Comparison of ENCODE assay signal across 18 cellular contexts in the genomic region with DNA sequence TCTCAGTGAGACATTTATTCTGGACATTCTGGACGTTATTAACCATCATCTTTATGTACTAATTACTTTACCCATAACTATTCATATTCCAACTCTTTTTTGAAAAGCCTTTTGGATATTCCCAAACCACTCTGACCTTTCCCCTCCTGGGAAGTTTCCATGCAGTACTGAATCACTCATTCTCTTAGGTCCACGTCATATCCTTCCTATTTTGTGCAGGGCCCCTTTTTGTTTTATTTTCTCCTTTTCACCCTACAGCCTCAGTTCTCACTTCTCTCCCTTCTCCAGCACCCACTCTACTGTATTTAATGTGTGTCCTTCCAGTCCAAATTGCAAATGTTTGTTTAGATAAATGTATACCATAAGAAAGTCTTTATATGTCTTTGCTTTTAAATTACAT. TPM values are rescaled to one million over a fixed set of nuclear protein-coding genes. Genes with fewer than 3 reads are reported as not detected.
DNase-seq lines count a peak whose midpoint lies in the region; ATAC-seq, FAIRE-seq and TF ChIP-seq lines count a peak whose summit lies in the region.
"Had no signal": no experiment of that assay in that cellular context is flagged by ENCODE, and none has a peak within 500 bp of the region (broad histone marks: within the 10 kb centered on the region; RNA-seq: fewer than 3 reads in every experiment).

No MANE protein-coding gene starts in this region.

- no peaks in the 10 kb centered on the region for H3K9me3 Mint-ChIP-seq in immature natural killer cell
- H3K9me3 Mint-ChIP-seq: natural killer cell treated with Interleukin-12 subunit alpha and Interleukin-12 subunit beta and Interleukin-15 and Interleukin-18, amount 100 ng/mL, for 72 hours; stimulated activated naive CD8-positive, alpha-beta T cell treated with anti-CD3 and anti-CD28 coated beads, Interleukin-15, amount 100 ng/mL, for 72 hours had no signal

- H3K4me2 ChIP-seq in smooth muscle cell = no peak overlapping the region

- H3K36me3 Mint-ChIP-seq in immature natural killer cell = no peaks in the 10 kb centered on the region
- H3K36me3 Mint-ChIP-seq: natural killer cell treated with Interleukin-12 subunit alpha and Interleukin-12 subunit beta and Interleukin-15 and Interleukin-18, amount 100 ng/mL, for 72 hours had no signal

- ATAC-seq in GM18868 (IDR thresholded peaks at IDR 0.05; ENCODE audit: unreplicated experiment) = no peak
- ATAC-seq: natural killer cell treated with Interleukin-12 subunit alpha and Interleukin-12 subunit beta and Interleukin-15 and Interleukin-18, amount 100 ng/mL, for 72 hours; stimulated activated naive CD8-positive, alpha-beta T cell treated with anti-CD3 and anti-CD28 coated beads, Interleukin-15, amount 100 ng/mL, for 72 hours; upper lobe of right lung had no signal

- H3K9ac ChIP-seq in smooth muscle cell (ENCODE audit: low read depth) = no peak overlapping the region

- H3K27ac Mint-ChIP-seq in immature natural killer cell = no peak overlapping the region
- H3K27ac Mint-ChIP-seq: natural killer cell treated with Interleukin-12 subunit alpha and Interleukin-12 subunit beta and Interleukin-15 and Interleukin-18, amount 100 ng/mL, for 72 hours; stimulated activated naive CD8-positive, alpha-beta T cell treated with anti-CD3 and anti-CD28 coated beads, Interleukin-15, amount 100 ng/mL, for 72 hours had no signal

- H3K79me2 ChIP-seq in smooth muscle cell (ENCODE audit: low read depth) = no peaks in the 10 kb centered on the region

- no peak overlapping the region for H3K27ac ChIP-seq in smooth muscle cell (ENCODE audit: low read depth)
- H3K27ac ChIP-seq: upper lobe of right lung had no signal

- no peak for DNase-seq in H54 (ENCODE audit: insufficient read length, low spot score)
- DNase-seq in RPMI7951 (ENCODE audit: low read depth) = peak; percentile 49
- peak; percentile 46 for DNase-seq in epithelial cell of esophagus (ENCODE audit: low read depth)
- no peak for DNase-seq in smooth muscle cell (lab: John Stamatoyannopoulos, UW; ENCODE audit: unreplicated experiment)
- no peak for DNase-seq in immature natural killer cell
- DNase-seq in COR-L47 (lab: John Stamatoyannopoulos, UW) = no peak
- DNase-seq: activated CD4-positive, alpha-beta T cell treated with anti-CD3 and anti-CD28 coated beads, Interleukin-2, amount 50 U/mL, for 4 hours; activated T-cell treated with anti-CD3 and anti-CD28 coated beads for 4 hours; foreskin melanocyte; hypothalamus; kidney glomerular epithelial cell; NCI-H187; RPMI8226; stimulated activated naive CD8-positive, alpha-beta T cell treated with anti-CD3 and anti-CD28 coated beads, Interleukin-15, amount 100 ng/mL, for 72 hours; upper lobe of right lung had no signal

- H3K9me3 ChIP-seq in smooth muscle cell (replicated peaks; ENCODE audit: low read depth) = no peaks in the 10 kb centered on the region
- H3K9me3 ChIP-seq: upper lobe of right lung had no signal

- H3K4me3 ChIP-seq in epithelial cell of esophagus (ENCODE audit: low read length) (no peak overlapping the region), smooth muscle cell (no peak overlapping the region)
- H3K4me3 ChIP-seq: upper lobe of right lung had no signal

- FAIRE-seq in H54 (lab: Jason Lieb, UNC) = peak; percentile 64
- FAIRE-seq: GM12892 had no signal

- WGBS in smooth muscle cell (ENCODE audit: low lambda C conversion rate) = 66% methylated on average over 2 of the region's 2 CpGs

- no peaks in the 10 kb centered on the region for H4K20me1 ChIP-seq in smooth muscle cell (ENCODE audit: low read depth)

- no peaks in the 10 kb centered on the region for H3F3A ChIP-seq in smooth muscle cell (ENCODE audit: low read depth)

- no peaks in the 10 kb centered on the region for H3K36me3 ChIP-seq in smooth muscle cell (ENCODE audit: low read depth)
- H3K36me3 ChIP-seq: upper lobe of right lung had no signal

- no peaks in the 10 kb centered on the region for H3K4me1 Mint-ChIP-seq in immature natural killer cell

- peaks cover 11% of the 10 kb centered on the region for H3K4me1 ChIP-seq in smooth muscle cell (ENCODE audit: low read depth)
- H3K4me1 ChIP-seq: upper lobe of right lung had no signal

- no peaks in the 10 kb centered on the region for H3K27me3 ChIP-seq in smooth muscle cell (ENCODE audit: low read depth)
- H3K27me3 ChIP-seq: upper lobe of right lung had no signal

- H2AFZ ChIP-seq in smooth muscle cell (ENCODE audit: low read depth) = peak overlapping the region; percentile 7

- no peak for TF ChIP-seq POLR2A in H54 (IDR thresholded peaks at IDR 0.05; ENCODE audit: low read depth, low read length)

- peaks cover 0 to 10% (median 4%) of the 10 kb centered on the region in 3 donors for H3K27me3 Mint-ChIP-seq in immature natural killer cell (ENCODE audit: low read depth in 3 of 3)
- H3K27me3 Mint-ChIP-seq: natural killer cell treated with Interleukin-12 subunit alpha and Interleukin-12 subunit beta and Interleukin-15 and Interleukin-18, amount 100 ng/mL, for 72 hours; stimulated activated naive CD8-positive, alpha-beta T cell treated with anti-CD3 and anti-CD28 coated beads, Interleukin-15, amount 100 ng/mL, for 72 hours had no signal

- no peak overlapping the region for H3K4me3 Mint-ChIP-seq in immature natural killer cell
- H3K4me3 Mint-ChIP-seq: natural killer cell treated with Interleukin-12 subunit alpha and Interleukin-12 subunit beta and Interleukin-15 and Interleukin-18, amount 100 ng/mL, for 72 hours; stimulated activated naive CD8-positive, alpha-beta T cell treated with anti-CD3 and anti-CD28 coated beads, Interleukin-15, amount 100 ng/mL, for 72 hours had no signal

- TF ChIP-seq CTCF in epithelial cell of esophagus (IDR thresholded peaks at IDR 0.05; ENCODE audit: insufficient read depth, low read depth, low read length, missing control alignments) (no peak), smooth muscle cell (IDR thresholded peaks at IDR 0.05; ENCODE audit: borderline replicate concordance, insufficient read depth, poor library complexity, severe bottlenecking) (no peak)

RNA-seq across cellular contexts. Expression of a gene that starts 16.4 kb away (rescaled TPM):
- total RNA-seq in RPMI7951 (2014; rRNA removed; shearing (Covaris generic)) = 52.3 and 57.3 TPM in 2 replicates
- 93.0 and 104 TPM in 2 replicates for total RNA-seq in smooth muscle cell
- polyA plus RNA-seq in smooth muscle cell (75.7 and 96.1 TPM in 2 replicates), immature natural killer cell (10 to 100 TPM; 21.5 to 38.7 (median 24.2) TPM)

Comparison
In these comparisons a context has a peak if more than half of its experiments do, and no peak if none do; other contexts are left out.
1. DNase-seq: peak in RPMI7951 (single experiment) and epithelial cell of esophagus (single experiment); none in H54 (single experiment), smooth muscle cell (single experiment), immature natural killer cell (0 of 3) and COR-L47 (single experiment).